8 cellular contexts compared by ENCODE assay signal in the genomic region with DNA sequence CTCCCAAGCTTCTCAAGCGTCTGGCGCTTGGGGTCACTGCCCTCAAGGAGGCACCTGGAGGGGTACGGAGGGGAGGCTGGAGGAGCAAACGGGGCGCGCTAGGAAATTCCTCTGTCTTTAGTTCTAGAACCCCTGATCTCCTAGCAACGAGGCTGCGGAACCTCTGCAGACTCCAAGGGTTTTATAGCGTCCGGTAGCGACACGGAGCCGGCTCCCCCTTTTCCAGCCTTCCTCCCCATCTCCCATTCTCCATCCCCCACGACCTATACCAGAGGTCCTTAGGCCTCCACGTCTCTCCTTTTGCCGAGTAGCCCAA. TPM values are rescaled to one million over a fixed set of nuclear protein-coding genes. Genes with fewer than 3 reads are reported as not detected.
A peak's percentile ranks its signal among the peaks of the same experiment; 100 is the strongest.
DNase-seq lines count a peak whose midpoint lies in the region; ATAC-seq, FAIRE-seq and TF ChIP-seq lines count a peak whose summit lies in the region.

No MANE protein-coding gene starts in this region.

- no peaks in the 10 kb centered on the region for H4K20me1 ChIP-seq in K562 (replicated peaks; ENCODE audit: control insufficient read depth, insufficient read depth, low read length)

- ATAC-seq in left ventricle myocardium superior: no peak
- ATAC-seq in K562: no peak
- no peak for ATAC-seq in HG03439 (IDR thresholded peaks at IDR 0.05; ENCODE audit: unreplicated experiment)

- TF ChIP-seq EP300 in K562 (IDR thresholded peaks at IDR 0.05; ENCODE audit: low read length): no peak

- WGBS in K562 (ENCODE audit: insufficient coverage, low coverage, missing lambda C conversion rate): 21% methylated on average over 12 of the region's 16 CpGs
- 47 to 71% methylated on average over 10 to 12 of the region's 16 CpGs for WGBS in mesodermal cell (ENCODE audit: insufficient coverage in 2 of 2), 2 experiments

- H3K9me1 ChIP-seq in K562 (ENCODE audit: control insufficient read depth, insufficient read depth, low read length): no peaks in the 10 kb centered on the region

- H3K4me3 ChIP-seq in right atrium auricular region: peak overlapping the region in 1 of 2 donors; percentile 100
- H3K4me3 ChIP-seq in K562: no peak overlapping the region
- peak overlapping the region; percentile 8 for H3K4me3 ChIP-seq in mesodermal cell (ENCODE audit: extremely low read depth, insufficient read depth, low read length, poor library complexity, severe bottlenecking)

- no TSS peak for BruUV-seq in K562 (replicated peaks; lab: Mats Ljungman, UMichigan)

- intact Hi-C loops in left ventricle myocardium superior (cut with micrococcal nuclease): no loop called here
- intact Hi-C loops in K562 (cut with micrococcal nuclease): loop anchor here (5.0 kb wide), 1 partner anchor 144 kb away; no protein-coding TSS in a partner anchor

- peaks cover 11% of the 10 kb centered on the region; the same call in 2 of the 3 replicates for H3K79me2 ChIP-seq in K562 (ENCODE audit: control insufficient read depth, insufficient read depth, low read length)

- POLR2A ChIA-PET in K562 (lab: Yijun Ruan, JAX): interaction anchor here (0.6 to 1.5 kb wide), 6 partner anchors 9 to 187 kb away, joined by 3 to 6 read pairs (median 5); no protein-coding TSS in a partner anchor

- H3K9me3 ChIP-seq in right atrium auricular region (no peaks in the 10 kb centered on the region), K562 (replicated peaks; ENCODE audit: control insufficient read depth, insufficient read depth, low read depth, low read length) (no peaks in the 10 kb centered on the region), mesodermal cell (ENCODE audit: control insufficient read depth, low read length) (no peaks in the 10 kb centered on the region)

- no peak for FAIRE-seq in K562 (lab: Jason Lieb, UNC)
- FAIRE-seq in GM19239 (lab: Jason Lieb, UNC): no peak

- H3K36me3 ChIP-seq in right atrium auricular region (peaks cover 25% of the 10 kb centered on the region), K562 (ENCODE audit: control insufficient read depth, insufficient read depth, low read length) (peaks cover 22% of the 10 kb centered on the region; the same call in 2 of the 3 replicates), mesodermal cell (ENCODE audit: control insufficient read depth, insufficient read depth, low read length) (peaks cover 26% of the 10 kb centered on the region)

- TF ChIP-seq POLR2A in K562 (conservative IDR thresholded peaks at IDR 0.05): no peak

- H3K4me1 ChIP-seq in right atrium auricular region (peaks cover 0 to 27% of the 10 kb centered on the region in 2 donors), K562 (replicated peaks in 1 of 2; ENCODE audit: control insufficient read depth in 2 of 2, insufficient read depth in 2 of 2, low read length in 2 of 2) (peaks cover 0 to 31% of the 10 kb centered on the region in 2 experiments; a peak in 3 of 5 replicates), mesodermal cell (ENCODE audit: control insufficient read depth, insufficient read depth, low read length, poor library complexity, severe bottlenecking) (peaks cover 5% of the 10 kb centered on the region)

- H3K27me3 ChIP-seq in right atrium auricular region (no peaks in the 10 kb centered on the region), K562 (ENCODE audit: control insufficient read depth in 2 of 2, insufficient read depth in 2 of 2, low read length in 2 of 2) (no peaks in the 10 kb centered on the region; a peak in 1 of 5 replicates)

- CTCF ChIA-PET in K562 (lab: Yijun Ruan, JAX; ENCODE audit: low intra/inter-chr PET ratio): interaction anchor here (1.3 to 1.7 kb wide), 2 partner anchors 141 to 158 kb away, joined by 5 to 7 read pairs; no protein-coding TSS in a partner anchor

- no peak; a peak in 1 of 4 replicates for TF ChIP-seq RAD21 in K562 (CRISPR knock-in tag; conservative IDR thresholded peaks at IDR 0.05 in 1 of 2, IDR thresholded peaks at IDR 0.05 in 1 of 2)

- H2AFZ ChIP-seq in K562 (ENCODE audit: low read depth, low read length): peak overlapping the region; percentile 99

- TF ChIP-seq CTCF in right atrium auricular region (IDR thresholded peaks at IDR 0.05): peak in 1 of 2 donors; percentile 4
- TF ChIP-seq CTCF in K562 (IDR thresholded peaks at IDR 0.05 in 2 of 3, conservative IDR thresholded peaks at IDR 0.05 in 1 of 3; ENCODE audit: insufficient read depth in 2 of 3, low read depth in 1 of 3, low read length in 3 of 3): no peak

- DNase-seq in right atrium auricular region (ENCODE audit: low spot score): no peak
- DNase-seq in left ventricle myocardium superior: no peak
- DNase-seq in K562 (ENCODE audit: extremely low read depth in 1 of 4, low spot score in 3 of 4): no peak
- no peak for DNase-seq in 8988T
- no peak for DNase-seq in activated CD4-positive, CD25-positive, alpha-beta regulatory T cell (lab: John Stamatoyannopoulos, UW)
- DNase-seq in GM19239 (ENCODE audit: insufficient read length, low spot score): no peak

- peak overlapping the region; percentile 40 to 93; a peak in 3 of 4 replicates for H3K9ac ChIP-seq in K562 (ENCODE audit: insufficient read depth in 1 of 2, low read depth in 2 of 2, low read length in 2 of 2)

- peak overlapping the region; percentile 96 for H3K4me2 ChIP-seq in K562 (ENCODE audit: insufficient read depth, low read length)

- peak overlapping the region; percentile 92 to 93 for H3K27ac ChIP-seq in right atrium auricular region
- peak overlapping the region; percentile 29; the same call in 1 of the 3 replicates for H3K27ac ChIP-seq in K562 (ENCODE audit: extremely low read depth, low read depth, low read length)
- peak overlapping the region; percentile 100 for H3K27ac ChIP-seq in mesodermal cell (ENCODE audit: low read depth, low read length, severe bottlenecking)

- in situ Hi-C loops in K562 (cut with MboI): no loop called here

RNA-seq across cellular contexts. Expression of a gene that starts 0.6 kb away (rescaled TPM):
- total RNA-seq in right atrium auricular region (100 to 1,000 TPM; 135 to 138 TPM), left ventricle myocardium superior (65.8 TPM), K562 (2014; rRNA removed) (32.5 and 42.4 TPM in 2 replicates), K562 (2014; rRNA removed; fragmentation: Illumina TruSeq; extraction: Trizol) (6.3 and 8.4 TPM in 2 replicates), K562 (2015; rRNA removed; fragmentation: Illumina TruSeq; extraction: Trizol) (17.1 and 17.6 TPM in 2 replicates), K562 (2021) (34.3 and 36.7 TPM in 2 replicates)
- total RNA-seq in K562 (2011; cell fraction: chromatin; rRNA removed; ENCODE audit: low replicate concordance): 14.9 and 44.1 TPM in 2 replicates
- total RNA-seq in K562 (2011; cell fraction: nucleolus; rRNA removed): 55.1 and 61.0 TPM in 2 replicates
- 40.9 and 42.1 TPM in 2 replicates for total RNA-seq in K562 (2011; cell fraction: nucleoplasm; rRNA removed)
- polyA plus RNA-seq in K562 (2011; rRNA removed) (23.0 and 31.9 TPM in 2 replicates), K562 (2014; fragmentation: Illumina TruSeq; extraction: Trizol) (24.4 and 38.2 TPM in 2 replicates), K562 (2014; fragmentation: Nextera tagmentation; extraction: Ambion mirVana) (1 to 10 TPM; 1.3 to 2.1 TPM), K562 (2014; rRNA removed) (37.0 and 37.9 TPM in 2 replicates)
- polyA plus RNA-seq in K562 (2011; cell fraction: cytosol; rRNA removed): 49.9 and 76.4 TPM in 2 replicates
- polyA plus RNA-seq in K562 (2011; cell fraction: nucleus; rRNA removed): 39.2 and 47.5 TPM in 2 replicates
- polyA plus RNA-seq in K562 (2012): 35.6 and 54.1 TPM in 2 replicates
- polyA minus RNA-seq in K562 (2011; rRNA and poly(A)+ RNA removed): 13.3 and 16.1 TPM in 2 replicates
- polyA minus RNA-seq in K562 (2011; cell fraction: cytosol; rRNA and poly(A)+ RNA removed): 29.5 and 30.0 TPM in 2 replicates
- 12.5 and 12.9 TPM in 2 replicates for polyA minus RNA-seq in K562 (2011; cell fraction: nucleus; rRNA and poly(A)+ RNA removed)
- polyA plus RNA-seq in mesodermal cell (2013, experiment 1 of 2): 74.8 TPM
- polyA plus RNA-seq in mesodermal cell (2013, experiment 2 of 2): 59.8 TPM

RNA-seq across cellular contexts. Expression of a gene that starts 35.7 kb away (rescaled TPM):
- total RNA-seq in right atrium auricular region (1 to 10 TPM; 2.6 to 4.6 TPM), left ventricle myocardium superior (0.22 TPM), K562 (2014; rRNA removed) (1.3 and 1.6 TPM in 2 replicates), K562 (2014; rRNA removed; fragmentation: Illumina TruSeq; extraction: Trizol) (0.29 and 0.40 TPM in 2 replicates), K562 (2015; rRNA removed; fragmentation: Illumina TruSeq; extraction: Trizol) (0.72 TPM in 2 replicates), K562 (2021) (2.1 TPM in 2 replicates)
- 0.65 TPM in 1 of 2 replicates, not detected in the other for total RNA-seq in K562 (2011; cell fraction: chromatin; rRNA removed; ENCODE audit: low replicate concordance)
- 0.92 and 1.3 TPM in 2 replicates for total RNA-seq in K562 (2011; cell fraction: nucleolus; rRNA removed)
- 0.44 and 0.61 TPM in 2 replicates for total RNA-seq in K562 (2011; cell fraction: nucleoplasm; rRNA removed)
- polyA plus RNA-seq in K562 (2011; rRNA removed) (0.36 and 1.6 TPM in 2 replicates), K562 (2014; fragmentation: Illumina TruSeq; extraction: Trizol) (1.2 and 1.7 TPM in 2 replicates), K562 (2014; fragmentation: Nextera tagmentation; extraction: Ambion mirVana) (under 1 TPM; 0.10 to 0.22 TPM), K562 (2014; rRNA removed) (1.3 TPM in 2 replicates)
- polyA plus RNA-seq in K562 (2011; cell fraction: cytosol; rRNA removed): 0.66 and 1.7 TPM in 2 replicates
- 0.94 and 1.0 TPM in 2 replicates for polyA plus RNA-seq in K562 (2011; cell fraction: nucleus; rRNA removed)
- 1.2 TPM in 2 replicates for polyA plus RNA-seq in K562 (2012)
- polyA minus RNA-seq in K562 (2011; rRNA and poly(A)+ RNA removed): 0.14 and 0.18 TPM in 2 replicates
- 0.86 and 1.4 TPM in 2 replicates for polyA minus RNA-seq in K562 (2011; cell fraction: cytosol; rRNA and poly(A)+ RNA removed)
- polyA minus RNA-seq in K562 (2011; cell fraction: nucleus; rRNA and poly(A)+ RNA removed): 0.13 and 0.89 TPM in 2 replicates
- 58.1 TPM for polyA plus RNA-seq in mesodermal cell (2013, experiment 1 of 2)
- polyA plus RNA-seq in mesodermal cell (2013, experiment 2 of 2): 50.0 TPM

RNA-seq across cellular contexts. Expression of a gene that starts 36.7 kb away (rescaled TPM):
- total RNA-seq in right atrium auricular region (1 to 10 TPM; 1.5 to 3.2 TPM), left ventricle myocardium superior (0.37 TPM), K562 (2014; rRNA removed) (not detected in 2 replicates), K562 (2014; rRNA removed; fragmentation: Illumina TruSeq; extraction: Trizol) (not detected in 2 replicates), K562 (2015; rRNA removed; fragmentation: Illumina TruSeq; extraction: Trizol) (not detected in 2 replicates), K562 (2021) (0.18 and 0.22 TPM in 2 replicates)
- not detected in 2 replicates for total RNA-seq in K562 (2011; cell fraction: chromatin; rRNA removed; ENCODE audit: low replicate concordance)
- 0.33 TPM in 1 of 2 replicates, not detected in the other for total RNA-seq in K562 (2011; cell fraction: nucleolus; rRNA removed)
- total RNA-seq in K562 (2011; cell fraction: nucleoplasm; rRNA removed): 0.29 TPM in 1 of 2 replicates, not detected in the other
- polyA plus RNA-seq in K562 (2011; rRNA removed) (0.07 and 0.25 TPM in 2 replicates), K562 (2014; fragmentation: Illumina TruSeq; extraction: Trizol) (0.29 TPM in 1 of 2 replicates, not detected in the other), K562 (2014; fragmentation: Nextera tagmentation; extraction: Ambion mirVana) (under 1 TPM in 1 of 2 experiments, not detected in 1; 0.03 TPM), K562 (2014; rRNA removed) (0.32 and 0.70 TPM in 2 replicates)
- polyA plus RNA-seq in K562 (2011; cell fraction: cytosol; rRNA removed): 0.92 TPM in 1 of 2 replicates, not detected in the other
- 0.15 and 0.64 TPM in 2 replicates for polyA plus RNA-seq in K562 (2011; cell fraction: nucleus; rRNA removed)
- 0.21 and 0.29 TPM in 2 replicates for polyA plus RNA-seq in K562 (2012)
- not detected in 2 replicates for polyA minus RNA-seq in K562 (2011; rRNA and poly(A)+ RNA removed)
- not detected in 2 replicates for polyA minus RNA-seq in K562 (2011; cell fraction: cytosol; rRNA and poly(A)+ RNA removed)
- polyA minus RNA-seq in K562 (2011; cell fraction: nucleus; rRNA and poly(A)+ RNA removed): not detected in 2 replicates
- polyA plus RNA-seq in mesodermal cell (2013, experiment 1 of 2): 9.6 TPM
- polyA plus RNA-seq in mesodermal cell (2013, experiment 2 of 2): 8.8 TPM

RNA-seq across cellular contexts. Expression of a gene that starts 43.4 kb away (rescaled TPM):
- 10 to 100 TPM; 44.4 to 77.9 TPM for total RNA-seq in right atrium auricular region
- total RNA-seq in left ventricle myocardium superior: 47.0 TPM
- 2.1 and 2.7 TPM in 2 replicates for total RNA-seq in K562 (2011; cell fraction: chromatin; rRNA removed; ENCODE audit: low replicate concordance)
- total RNA-seq in K562 (2011; cell fraction: nucleolus; rRNA removed): 0.83 and 2.1 TPM in 2 replicates
- 1.6 and 6.8 TPM in 2 replicates for total RNA-seq in K562 (2011; cell fraction: nucleoplasm; rRNA removed)
- 0.53 and 1.00 TPM in 2 replicates for total RNA-seq in K562 (2014; rRNA removed)
- total RNA-seq in K562 (2014; rRNA removed; fragmentation: Illumina TruSeq; extraction: Trizol): 0.41 and 0.65 TPM in 2 replicates
- total RNA-seq in K562 (2015; rRNA removed; fragmentation: Illumina TruSeq; extraction: Trizol): 0.76 and 0.98 TPM in 2 replicates
- total RNA-seq in K562 (2021): 1.4 and 1.9 TPM in 2 replicates
- 0.39 and 1.1 TPM in 2 replicates for polyA plus RNA-seq in K562 (2011; rRNA removed)
- polyA plus RNA-seq in K562 (2011; cell fraction: cytosol; rRNA removed): 0.21 and 0.86 TPM in 2 replicates
- 2.9 and 3.4 TPM in 2 replicates for polyA plus RNA-seq in K562 (2011; cell fraction: nucleus; rRNA removed)
- 2.1 and 3.5 TPM in 2 replicates for polyA plus RNA-seq in K562 (2012)
- polyA plus RNA-seq in K562 (2014; fragmentation: Illumina TruSeq; extraction: Trizol): 0.43 and 0.69 TPM in 2 replicates
- polyA plus RNA-seq in K562 (2014; fragmentation: Nextera tagmentation; extraction: Ambion mirVana): not detected
- polyA plus RNA-seq in K562 (2014; rRNA removed): 0.66 and 1.1 TPM in 2 replicates
- 0.53 and 1.0 TPM in 2 replicates for polyA minus RNA-seq in K562 (2011; rRNA and poly(A)+ RNA removed)
- 2.4 and 2.7 TPM in 2 replicates for polyA minus RNA-seq in K562 (2011; cell fraction: cytosol; rRNA and poly(A)+ RNA removed)
- 0.94 and 2.2 TPM in 2 replicates for polyA minus RNA-seq in K562 (2011; cell fraction: nucleus; rRNA and poly(A)+ RNA removed)
- polyA plus RNA-seq in mesodermal cell (2013, experiment 1 of 2): 6.5 TPM
- 6.7 TPM for polyA plus RNA-seq in mesodermal cell (2013, experiment 2 of 2)

RNA-seq across cellular contexts. Expression of a gene that starts 47.7 kb away (rescaled TPM):
- total RNA-seq in right atrium auricular region (10 to 100 TPM; 23.5 to 27.3 TPM), left ventricle myocardium superior (16.2 TPM), K562 (2014; rRNA removed) (58.2 and 68.3 TPM in 2 replicates), K562 (2014; rRNA removed; fragmentation: Illumina TruSeq; extraction: Trizol) (16.5 and 16.8 TPM in 2 replicates), K562 (2015; rRNA removed; fragmentation: Illumina TruSeq; extraction: Trizol) (40.7 and 42.2 TPM in 2 replicates), K562 (2021) (33.3 and 36.0 TPM in 2 replicates)
- 8.4 and 14.4 TPM in 2 replicates for total RNA-seq in K562 (2011; cell fraction: chromatin; rRNA removed; ENCODE audit: low replicate concordance)
- total RNA-seq in K562 (2011; cell fraction: nucleolus; rRNA removed): 14.2 and 16.0 TPM in 2 replicates
- 11.1 and 12.8 TPM in 2 replicates for total RNA-seq in K562 (2011; cell fraction: nucleoplasm; rRNA removed)
- polyA plus RNA-seq in K562 (2011; rRNA removed) (15.4 and 16.6 TPM in 2 replicates), K562 (2014; fragmentation: Illumina TruSeq; extraction: Trizol) (15.7 and 26.0 TPM in 2 replicates), K562 (2014; fragmentation: Nextera tagmentation; extraction: Ambion mirVana) (1 to 10 TPM; 1.4 to 4.5 TPM), K562 (2014; rRNA removed) (42.8 and 51.3 TPM in 2 replicates)
- 16.9 and 23.2 TPM in 2 replicates for polyA plus RNA-seq in K562 (2011; cell fraction: cytosol; rRNA removed)
- 11.9 and 16.8 TPM in 2 replicates for polyA plus RNA-seq in K562 (2011; cell fraction: nucleus; rRNA removed)
- 21.5 and 32.5 TPM in 2 replicates for polyA plus RNA-seq in K562 (2012)
- polyA minus RNA-seq in K562 (2011; rRNA and poly(A)+ RNA removed): 5.3 and 7.0 TPM in 2 replicates
- 7.3 and 12.9 TPM in 2 replicates for polyA minus RNA-seq in K562 (2011; cell fraction: cytosol; rRNA and poly(A)+ RNA removed)
- 10.0 and 13.6 TPM in 2 replicates for polyA minus RNA-seq in K562 (2011; cell fraction: nucleus; rRNA and poly(A)+ RNA removed)
- 50.1 TPM for polyA plus RNA-seq in mesodermal cell (2013, experiment 1 of 2)
- 40.6 TPM for polyA plus RNA-seq in mesodermal cell (2013, experiment 2 of 2)

Comparison
In these comparisons a context has a peak if more than half of its experiments do, and no peak if none do; other contexts are left out.
1. H3K27ac ChIP-seq: peak in every context shown above with its lines; median percentile 100 in mesodermal cell; 92 in right atrium auricular region; 29 in K562.